In genomic region chr2:105385703-105386540, GRCh38 we compare ENCODE assay signal across 18 cellular contexts. TPM values are rescaled to one million over a fixed set of nuclear protein-coding genes. Genes with fewer than 3 reads are reported as not detected.
DNase-seq lines count a peak whose midpoint lies in the region; ATAC-seq and TF ChIP-seq lines count a peak whose summit lies in the region.
"Had no signal": no experiment of that assay in that cellular context is flagged by ENCODE, and none has a peak within 500 bp of the region (broad histone marks: within the 10 kb centered on the region; RNA-seq: fewer than 3 reads in every experiment).

No MANE protein-coding gene starts in this region.

- H3K4me3 ChIP-seq in GM23248, result no peak overlapping the region
- H3K4me3 ChIP-seq in RWPE2 (ENCODE audit: severe bottlenecking), result no peak overlapping the region
- H3K4me3 ChIP-seq in gastrocnemius medialis, result no peak overlapping the region

- peaks cover 95% of the 10 kb centered on the region for H3F3A ChIP-seq in GM23248 (ENCODE audit: insufficient read depth)

- intact Hi-C loops in gastrocnemius medialis (cut with DNase I; ENCODE audit: low total_unique reads), result loop anchor here (10.0 kb wide), 1 partner anchor 359 kb away; the partner anchor contains the start of gene NCK2

- WGBS in GM23248 (ENCODE audit: low coverage in 1 of 2, low lambda C conversion rate in 2 of 2, missing lambda C conversion rate in 2 of 2), 2 experiments, result 98% methylated on average over 21 of the region's 21 CpGs

- no peak for ATAC-seq in RWPE2 (ENCODE audit: low read depth)
- no peak for ATAC-seq in gastrocnemius medialis
- ATAC-seq: activated CD8-positive, alpha-beta memory T cell treated with anti-CD3 and anti-CD28 coated beads, Interleukin-2, amount 10 ng/mL, durations not matched to agents 7 days and 5 days; stimulated activated naive CD8-positive, alpha-beta T cell treated with anti-CD3 and anti-CD28 coated beads, Interleukin-15, Interleukin-2, amounts not matched to agents 100 U/mL and 50 U/mL, for 24 hours; T-helper 17 cell had no signal

- H3K9ac ChIP-seq in GM23248, result no peak overlapping the region

- H3K36me3 ChIP-seq in GM23248 (ENCODE audit: low read depth) (peaks cover 78% of the 10 kb centered on the region), RWPE2 (ENCODE audit: low read depth) (peaks cover 95% of the 10 kb centered on the region), gastrocnemius medialis (peaks cover 0 to 19% of the 10 kb centered on the region in 2 donors)

- in situ Hi-C loops in GM23248 (cut with MboI), result no loop called here
- in situ Hi-C loops in gastrocnemius medialis (cut with MboI; ENCODE audit: low sequenced_read_pairs in 4 of 4), result no loop called here

- TF ChIP-seq CTCF in RWPE2 (IDR thresholded peaks at IDR 0.05; ENCODE audit: poor library complexity, severe bottlenecking), result no peak
- TF ChIP-seq CTCF in gastrocnemius medialis (IDR thresholded peaks at IDR 0.05 in 4 of 5, conservative IDR thresholded peaks at IDR 0.05 in 1 of 5), result no peak

- DNase-seq in GM23248 (no peak), RWPE2 (ENCODE audit: low spot score) (no peak), iris pigment epithelial cell (ENCODE audit: low read depth) (peak; percentile 2), gastrocnemius medialis (no peak), activated gamma-delta T cell (lab: John Stamatoyannopoulos, UW) (no peak), LoVo (ENCODE audit: low spot score) (no peak)
- DNase-seq in activated CD8-positive, alpha-beta memory T cell treated with anti-CD3 and anti-CD28 coated beads, Interleukin-2, amount 50 U/mL, for 4 hours, result no peak
- DNase-seq: activated CD4-positive, CD25-positive, alpha-beta regulatory T cell treated with anti-CD3 and anti-CD28 coated beads, Interleukin-2, amount 50 U/mL, for 72 hours; activated CD8-positive, alpha-beta memory T cell treated with anti-CD3 and anti-CD28 coated beads, Interleukin-2, amount 10 ng/mL, durations not matched to agents 7 days and 5 days; H9; KBM-7; NCI-H1092; NCI-H2081; NCI-H510A; retina; stimulated activated naive CD8-positive, alpha-beta T cell treated with anti-CD3 and anti-CD28 coated beads, Interleukin-15, Interleukin-2, amounts not matched to agents 100 U/mL and 50 U/mL, for 24 hours; T-helper 17 cell had no signal

- H4K20me1 ChIP-seq in GM23248 (ENCODE audit: insufficient read depth), result 0 out of 2 replicates have a peak, but pooled peaks cover 7% of the 10 kb centered on the region

- H2AFZ ChIP-seq in GM23248, result no peak overlapping the region

- H3K9me2 ChIP-seq in GM23248 (ENCODE audit: insufficient read depth), result no peaks in the 10 kb centered on the region

- H3K27ac ChIP-seq in GM23248, result peak overlapping the region; percentile 17; the same call in 1 of the 2 replicates
- H3K27ac ChIP-seq in RWPE2 (ENCODE audit: poor library complexity, severe bottlenecking), result peak overlapping the region; percentile 97
- peak overlapping the region; percentile 36 to 79 (median 75) for H3K27ac ChIP-seq in gastrocnemius medialis
- H3K27ac ChIP-seq: HL-60 had no signal

- peaks cover 53% of the 10 kb centered on the region for H3K4me1 ChIP-seq in GM23248 (ENCODE audit: insufficient read depth)
- peaks cover 37% of the 10 kb centered on the region for H3K4me1 ChIP-seq in RWPE2 (ENCODE audit: insufficient read depth, poor library complexity, severe bottlenecking)
- peaks cover 66 to 70% of the 10 kb centered on the region in 2 donors for H3K4me1 ChIP-seq in gastrocnemius medialis

- TF ChIP-seq POLR2A in gastrocnemius medialis (IDR thresholded peaks at IDR 0.05), result no peak

- peaks cover 97% of the 10 kb centered on the region for H3K79me2 ChIP-seq in GM23248 (ENCODE audit: insufficient read depth)

- H3K27me3 ChIP-seq in GM23248 (replicated peaks; ENCODE audit: insufficient read depth), result no peaks in the 10 kb centered on the region
- no peaks in the 10 kb centered on the region for H3K27me3 ChIP-seq in RWPE2 (ENCODE audit: insufficient read depth, poor library complexity, severe bottlenecking)
- H3K27me3 ChIP-seq in gastrocnemius medialis, result no peaks in the 10 kb centered on the region

- H3K9me3 ChIP-seq in GM23248 (ENCODE audit: low read depth), result no peaks in the 10 kb centered on the region
- no peaks in the 10 kb centered on the region for H3K9me3 ChIP-seq in RWPE2 (ENCODE audit: severe bottlenecking)
- no peaks in the 10 kb centered on the region for H3K9me3 ChIP-seq in gastrocnemius medialis

- H3K4me2 ChIP-seq in GM23248 (ENCODE audit: unreplicated experiment), result no peak overlapping the region

RNA-seq across cellular contexts. Expression of gene FHL2, which starts 12.9 kb away (rescaled TPM):
- 383 and 404 TPM in 2 replicates for total RNA-seq in GM23248 (2014; rRNA removed; shearing (Covaris generic))
- 598 and 610 TPM in 2 replicates for polyA plus RNA-seq in GM23248 (2016; fragmentation: Nextera tagmentation; extraction: Ambion mirVana)
- 10 to 100 TPM; 14.9 to 31.8 (median 21.4) TPM for total RNA-seq in gastrocnemius medialis

RNA-seq across cellular contexts. Expression of gene C2orf49, which starts 48.6 kb away (rescaled TPM):
- total RNA-seq in GM23248 (2014; rRNA removed; shearing (Covaris generic)), result 9.0 and 17.6 TPM in 2 replicates
- 11.4 and 13.6 TPM in 2 replicates for polyA plus RNA-seq in GM23248 (2016; fragmentation: Nextera tagmentation; extraction: Ambion mirVana)
- 10 to 100 TPM; 12.8 to 26.7 (median 18.6) TPM for total RNA-seq in gastrocnemius medialis

RNA-seq across cellular contexts. Expression of gene TGFBRAP1, which starts 56.4 kb away (rescaled TPM):
- total RNA-seq in GM23248 (2014; rRNA removed; shearing (Covaris generic)), result 9.0 and 11.3 TPM in 2 replicates
- 8.3 and 8.5 TPM in 2 replicates for polyA plus RNA-seq in GM23248 (2016; fragmentation: Nextera tagmentation; extraction: Ambion mirVana)
- total RNA-seq in gastrocnemius medialis, result 10 to 100 TPM; 19.7 to 28.9 (median 20.3) TPM

Comparison
In these comparisons a context has a peak if more than half of its experiments do, and no peak if none do; other contexts are left out.
1. H3K27ac ChIP-seq: peak in every context shown above with its lines; median percentile 97 in RWPE2; 75 in gastrocnemius medialis; 17 in GM23248.
2. RNA of gene FHL2, which starts 12.9 kb away (total RNA-seq): 383 to 404 TPM in GM23248; 14.9 to 31.8 TPM in gastrocnemius medialis; every median in the first group is over 10 times any median in the second.